In the genomic region with DNA sequence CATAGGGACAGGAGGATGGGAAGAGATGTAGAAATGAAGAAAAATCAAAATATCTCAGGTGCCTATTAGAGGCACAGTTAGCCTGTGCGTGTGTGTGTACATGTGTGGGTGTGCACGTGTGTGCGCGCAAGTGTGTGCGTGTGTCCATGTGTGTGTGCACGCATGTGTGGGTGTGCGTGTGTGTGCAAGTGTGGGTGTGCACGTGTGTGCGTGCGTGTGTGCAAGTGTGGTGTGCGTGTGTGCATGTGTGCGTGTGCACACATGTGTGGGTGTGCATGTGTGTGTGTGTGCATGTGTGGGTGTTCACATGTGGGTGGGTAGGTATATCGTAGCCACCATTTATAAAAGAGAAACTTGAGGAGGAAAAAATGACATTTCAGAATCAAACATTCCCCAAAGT, we compare ENCODE assay signal across 32 cellular contexts. TPM values are rescaled to one million over a fixed set of nuclear protein-coding genes. Genes with fewer than 3 reads are reported as not detected.
"Had no signal": no experiment of that assay in that cellular context is flagged by ENCODE, and none has a peak within 500 bp of the region (broad histone marks: within the 10 kb centered on the region; RNA-seq: fewer than 3 reads in every experiment).

No MANE protein-coding gene starts in this region.

- H3K36me3 Mint-ChIP-seq: naive thymus-derived CD8-positive, alpha-beta T cell; stimulated activated effector memory CD8-positive, alpha-beta T cell treated with anti-CD3 and anti-CD28 coated beads, Interleukin-12 subunit alpha, Interleukin-12 subunit beta, amount 100 ng/mL, for 72 hours had no signal

- H3K4me3 Mint-ChIP-seq: central memory CD8-positive, alpha-beta T cell; dendritic cell treated with granulocyte-macrophage colony-stimulating factor and Interleukin-4, amounts not matched to agents 40 ng/mL and 50 ng/mL, for 4 days; endodermal cell; naive thymus-derived CD8-positive, alpha-beta T cell; neural crest cell; stimulated activated effector memory CD8-positive, alpha-beta T cell treated with anti-CD3 and anti-CD28 coated beads, Interleukin-12 subunit alpha, Interleukin-12 subunit beta, amount 100 ng/mL, for 72 hours; stimulated activated naive CD8-positive, alpha-beta T cell treated with anti-CD3 and anti-CD28 coated beads, Interleukin-15, Interleukin-2, amounts not matched to agents 100 ng/mL and 50 ng/mL, for 24 hours had no signal

- ATAC-seq: esophagus mucosa; gastrocnemius medialis; heart right ventricle; left cardiac atrium; naive thymus-derived CD8-positive, alpha-beta T cell; stimulated activated effector memory CD8-positive, alpha-beta T cell treated with anti-CD3 and anti-CD28 coated beads, Interleukin-12 subunit alpha, Interleukin-12 subunit beta, amount 100 ng/mL, for 72 hours had no signal

- H3K9me3 Mint-ChIP-seq: central memory CD8-positive, alpha-beta T cell; dendritic cell treated with granulocyte-macrophage colony-stimulating factor and Interleukin-4, amounts not matched to agents 40 ng/mL and 50 ng/mL, for 4 days; endodermal cell; naive thymus-derived CD8-positive, alpha-beta T cell; neural crest cell; stimulated activated effector memory CD8-positive, alpha-beta T cell treated with anti-CD3 and anti-CD28 coated beads, Interleukin-12 subunit alpha, Interleukin-12 subunit beta, amount 100 ng/mL, for 72 hours; stimulated activated naive CD8-positive, alpha-beta T cell treated with anti-CD3 and anti-CD28 coated beads, Interleukin-15, Interleukin-2, amounts not matched to agents 100 ng/mL and 50 ng/mL, for 24 hours had no signal

- H3K27ac Mint-ChIP-seq: dendritic cell treated with granulocyte-macrophage colony-stimulating factor and Interleukin-4, amounts not matched to agents 40 ng/mL and 50 ng/mL, for 4 days; endodermal cell; naive thymus-derived CD8-positive, alpha-beta T cell; stimulated activated effector memory CD8-positive, alpha-beta T cell treated with anti-CD3 and anti-CD28 coated beads, Interleukin-12 subunit alpha, Interleukin-12 subunit beta, amount 100 ng/mL, for 72 hours; stimulated activated naive CD8-positive, alpha-beta T cell treated with anti-CD3 and anti-CD28 coated beads, Interleukin-15, Interleukin-2, amounts not matched to agents 100 ng/mL and 50 ng/mL, for 24 hours had no signal

- FAIRE-seq: islet of Langerhans had no signal

- H3K4me1 Mint-ChIP-seq: central memory CD8-positive, alpha-beta T cell; endodermal cell; naive thymus-derived CD8-positive, alpha-beta T cell; neural crest cell; stimulated activated effector memory CD8-positive, alpha-beta T cell treated with anti-CD3 and anti-CD28 coated beads, Interleukin-12 subunit alpha, Interleukin-12 subunit beta, amount 100 ng/mL, for 72 hours had no signal

- DNase-seq: colonic mucosa; effector CD8-positive, alpha-beta T cell; endodermal cell; foreskin fibroblast; gastrocnemius medialis; glutamatergic neuron; heart right ventricle; hippocampal formation; left cardiac atrium; left ventricle myocardium inferior; mammary epithelial cell; naive thymus-derived CD8-positive, alpha-beta T cell; sigmoid colon; stimulated activated CD4-positive, alpha-beta T cell treated with anti-CD3 and anti-CD28 coated beads, Interleukin-2, amount 100 ng/mL, for 24 hours; stimulated activated CD4-positive, alpha-beta T cell treated with anti-CD3 and anti-CD28 coated beads, Interleukin-4, amount 100 ng/mL, for 24 hours; transverse colon had no signal

RNA-seq across cellular contexts. Expression of a gene that starts 9.4 kb away (rescaled TPM):
- total RNA-seq: chondrocyte; colonic mucosa; endodermal cell; esophagus mucosa; gastrocnemius medialis; heart right ventricle; kidney epithelial cell; left ventricle myocardium inferior; mesenteric fat pad; myocyte; naive thymus-derived CD8-positive, alpha-beta T cell; neural crest cell; osteocyte; right atrium auricular region; skeletal muscle tissue had no signal
- polyA plus RNA-seq: naive thymus-derived CD8-positive, alpha-beta T cell had no signal

RNA-seq across cellular contexts. Expression of a gene that starts 29.2 kb away (rescaled TPM):
- total RNA-seq: chondrocyte; gastrocnemius medialis; kidney epithelial cell; left cardiac atrium; left ventricle myocardium inferior; mammary epithelial cell; mesenteric fat pad; myocyte; naive thymus-derived CD8-positive, alpha-beta T cell; neural crest cell; osteocyte; right atrium auricular region; sigmoid colon; skeletal muscle tissue; suprapubic skin; ureter had no signal
- polyA plus RNA-seq: naive thymus-derived CD8-positive, alpha-beta T cell had no signal
